Comparison of ENCODE assay signal across 1 cellular context in the genomic region with DNA sequence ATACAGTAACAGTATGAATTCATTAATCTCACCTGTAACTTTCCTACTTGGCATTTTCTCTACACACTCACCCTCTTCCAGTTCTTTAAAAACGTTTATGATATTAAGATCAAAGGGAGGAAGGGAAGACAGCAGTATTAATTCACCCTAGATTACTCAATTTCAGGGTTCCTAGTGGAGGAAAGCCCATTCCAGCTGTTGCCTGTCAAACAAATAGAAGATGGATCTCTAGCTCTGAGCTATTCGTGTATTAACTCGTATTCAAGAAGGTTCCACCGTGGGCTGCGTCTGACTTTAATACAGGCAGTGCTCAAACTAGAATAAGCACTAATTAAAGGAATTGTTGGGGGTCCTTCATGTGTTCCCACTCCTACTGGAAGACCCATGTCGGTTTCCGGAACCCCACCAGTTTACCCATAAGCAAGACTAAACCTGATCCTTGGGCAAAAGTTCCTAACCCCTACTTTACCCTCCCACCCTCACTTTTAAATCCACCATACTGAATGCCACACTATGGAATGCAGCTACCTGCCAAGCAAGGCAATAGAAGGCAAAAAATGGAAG.
A peak's percentile ranks its signal among the peaks of the same experiment; 100 is the strongest.
TF ChIP-seq lines count a peak whose summit lies in the region.

No MANE protein-coding gene starts in this region.

TF ChIP-seq in H1, 55 proteins besides CTCF, POLR2A, EP300 and RAD21:
- TF ChIP-seq POLR2AphosphoS5 (IDR thresholded peaks at IDR 0.05; ENCODE audit: low read depth, low read length), result peak; percentile 48; the same call in 1 of the 2 replicates
- no peak for TF ChIP-seq SP2 (IDR thresholded peaks at IDR 0.05; ENCODE audit: low read length)
